In the genomic region with DNA sequence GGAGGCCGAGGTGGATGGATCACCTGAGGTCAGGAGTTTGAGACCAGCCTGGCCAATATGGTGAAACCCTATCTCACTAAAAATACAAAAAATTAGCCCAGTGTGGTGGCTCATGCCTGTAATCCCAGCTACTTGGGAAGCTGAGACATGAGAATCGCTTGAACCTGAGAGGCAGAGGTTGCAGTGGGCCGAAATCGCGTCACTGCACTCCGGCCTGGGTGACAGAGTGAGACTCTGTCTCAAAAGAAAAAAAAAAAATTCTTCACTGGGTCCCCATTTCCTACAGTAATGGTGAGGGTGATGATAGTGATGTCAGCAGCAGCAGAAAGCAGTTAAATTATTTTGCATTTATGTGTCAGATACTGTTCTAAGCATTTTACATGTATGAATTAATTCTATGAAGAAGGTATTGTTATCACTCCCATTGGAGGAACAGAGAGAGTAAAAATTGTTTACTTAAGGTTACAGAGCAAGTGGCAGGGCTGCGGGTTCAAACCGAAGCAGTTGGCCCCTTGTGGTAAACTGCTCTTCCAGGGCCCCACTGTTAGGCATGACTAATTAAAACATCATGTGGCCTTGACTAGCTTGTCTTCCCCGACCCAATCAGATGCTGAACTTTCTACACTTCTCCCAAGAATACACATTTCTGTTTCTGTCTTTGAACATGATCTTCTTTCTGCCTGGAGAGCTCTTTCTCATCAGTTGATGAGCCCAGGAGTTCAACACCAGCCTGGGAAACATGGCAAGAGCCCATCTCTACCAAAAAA, we compare ENCODE assay signal across 10 cellular contexts. TPM values are rescaled to one million over a fixed set of nuclear protein-coding genes. Genes with fewer than 3 reads are reported as not detected.
DNase-seq lines count a peak whose midpoint lies in the region; ATAC-seq and TF ChIP-seq lines count a peak whose summit lies in the region.
"Had no signal": no experiment of that assay in that cellular context is flagged by ENCODE, and none has a peak within 500 bp of the region (broad histone marks: within the 10 kb centered on the region; RNA-seq: fewer than 3 reads in every experiment).

No MANE protein-coding gene starts in this region.

- H3K4me3 Mint-ChIP-seq in activated CD8-positive, alpha-beta T cell treated with anti-CD3 and anti-CD28 coated beads for 36 hours: peak overlapping the region; percentile 39
- H3K4me3 Mint-ChIP-seq in memory B cell: no peak overlapping the region
- H3K4me3 Mint-ChIP-seq in type B pancreatic cell: no peak overlapping the region

- H3K27ac ChIP-seq in HL-60 (replicated peaks): peak overlapping the region; percentile 29
- H3K27ac ChIP-seq: prostate gland had no signal

- intact Hi-C loops in activated CD8-positive, alpha-beta T cell treated with anti-CD3 and anti-CD28 coated beads for 36 hours (cut with micrococcal nuclease): loop anchor here (5.0 kb wide), 1 partner anchor 45 kb away; the partner anchor contains the start of gene STAT3

- peak; percentile 69 for ATAC-seq in activated CD8-positive, alpha-beta T cell treated with anti-CD3 and anti-CD28 coated beads for 36 hours
- peak; percentile 57 for ATAC-seq in memory B cell (ENCODE audit: low read depth)
- no peak for ATAC-seq in HG03571 (IDR thresholded peaks at IDR 0.05; ENCODE audit: unreplicated experiment)

- CTCF ChIA-PET in activated CD8-positive, alpha-beta T cell treated with anti-CD3 and anti-CD28 coated beads for 36 hours (lab: Charles Lee): interaction anchor here (0.7 to 1.4 kb wide), 4 partner anchors 16 to 177 kb away, joined by 3 to 7 read pairs (median 4); partner anchors contain the start of gene STAT3

- peaks cover 73% of the 10 kb centered on the region for H3K36me3 Mint-ChIP-seq in activated CD8-positive, alpha-beta T cell treated with anti-CD3 and anti-CD28 coated beads for 36 hours (ENCODE audit: low read depth)
- H3K36me3 Mint-ChIP-seq in memory B cell: peaks cover 32% of the 10 kb centered on the region
- peaks cover 21% of the 10 kb centered on the region for H3K36me3 Mint-ChIP-seq in type B pancreatic cell

- TF ChIP-seq CTCF in HL-60 (IDR thresholded peaks at IDR 0.05; ENCODE audit: insufficient read depth, low read length) (no peak), type B pancreatic cell (conservative IDR thresholded peaks at IDR 0.05) (no peak)
- TF ChIP-seq CTCF in activated CD8-positive, alpha-beta T cell treated with anti-CD3 and anti-CD28 coated beads for 36 hours (IDR thresholded peaks at IDR 0.05): no peak

- no peak overlapping the region for H3K4me3 ChIP-seq in HL-60 (replicated peaks; ENCODE audit: insufficient read depth, low read length)
- H3K4me3 ChIP-seq: prostate gland had no signal

- no peaks in the 10 kb centered on the region for H3K9me3 Mint-ChIP-seq in activated CD8-positive, alpha-beta T cell treated with anti-CD3 and anti-CD28 coated beads for 36 hours
- H3K9me3 Mint-ChIP-seq in memory B cell: no peaks in the 10 kb centered on the region
- no peaks in the 10 kb centered on the region for H3K9me3 Mint-ChIP-seq in type B pancreatic cell

- peak overlapping the region; percentile 98 for H3K27ac Mint-ChIP-seq in activated CD8-positive, alpha-beta T cell treated with anti-CD3 and anti-CD28 coated beads for 36 hours
- H3K27ac Mint-ChIP-seq in memory B cell (peak overlapping the region; percentile 76), type B pancreatic cell (no peak overlapping the region)

- DNase-seq in EL (peak; percentile 90), HL-60 (ENCODE audit: low read depth in 1 of 2, low spot score in 1 of 2) (peak; percentile 23 to 54), memory B cell (ENCODE audit: low spot score in 2 of 2) (no peak), NCI-H187 treated with DMSO at 0.1 percent for 48 hours (lab: John Stamatoyannopoulos, UW) (no peak), cerebellum (ENCODE audit: low spot score) (no peak), type B pancreatic cell (ENCODE audit: extremely low spot score, unreplicated experiment) (no peak)
- peak; percentile 80 for DNase-seq in activated CD8-positive, alpha-beta T cell treated with anti-CD3 and anti-CD28 coated beads for 36 hours
- DNase-seq: NCI-H510A treated with DMSO at 0.1 percent for 48 hours had no signal

- H3K27me3 ChIP-seq in HL-60 (ENCODE audit: insufficient read depth, poor library complexity, severe bottlenecking): no peaks in the 10 kb centered on the region

- POLR2A ChIA-PET in activated CD8-positive, alpha-beta T cell treated with anti-CD3 and anti-CD28 coated beads for 36 hours (lab: Charles Lee): interaction anchor here (1.0 to 1.1 kb wide), 2 partner anchors 31 to 46 kb away, joined by 4 to 5 read pairs; partner anchors contain the start of gene STAT3

- H3K4me1 Mint-ChIP-seq in activated CD8-positive, alpha-beta T cell treated with anti-CD3 and anti-CD28 coated beads for 36 hours (ENCODE audit: low read depth): peaks cover 57% of the 10 kb centered on the region
- H3K4me1 Mint-ChIP-seq in memory B cell (peaks cover 25% of the 10 kb centered on the region), type B pancreatic cell (ENCODE audit: unreplicated experiment) (peaks cover 9% of the 10 kb centered on the region)

- no peaks in the 10 kb centered on the region for H3K27me3 Mint-ChIP-seq in activated CD8-positive, alpha-beta T cell treated with anti-CD3 and anti-CD28 coated beads for 36 hours
- H3K27me3 Mint-ChIP-seq in memory B cell (no peaks in the 10 kb centered on the region), type B pancreatic cell (no peaks in the 10 kb centered on the region)

RNA-seq across cellular contexts. Expression of gene STAT3, which starts 45.8 kb away (rescaled TPM):
- total RNA-seq in activated CD8-positive, alpha-beta T cell treated with anti-CD3 and anti-CD28 coated beads for 36 hours: 100 to 1,000 TPM; 276 to 286 TPM
- 47.9 TPM for total RNA-seq in cerebellum
- total RNA-seq in type B pancreatic cell (ENCODE audit: low replicate concordance): 64.9 and 80.1 TPM in 2 replicates

RNA-seq across cellular contexts. Expression of gene STAT5A, which starts 54.1 kb away (rescaled TPM):
- 100 to 1,000 TPM; 163 to 190 TPM for total RNA-seq in activated CD8-positive, alpha-beta T cell treated with anti-CD3 and anti-CD28 coated beads for 36 hours
- 1.6 TPM for total RNA-seq in cerebellum
- 1.6 and 2.0 TPM in 2 replicates for total RNA-seq in type B pancreatic cell (ENCODE audit: low replicate concordance)

Comparison
In these comparisons a context has a peak if more than half of its experiments do, and no peak if none do; other contexts are left out.
1. DNase-seq: peak in EL (single experiment), HL-60 (2 of 2) and activated CD8-positive, alpha-beta T cell treated with anti-CD3 and anti-CD28 coated beads for 36 hours (single experiment); none in memory B cell (0 of 2), NCI-H187 treated with DMSO at 0.1 percent for 48 hours (single experiment), cerebellum (single experiment) and type B pancreatic cell (single experiment).
2. RNA of gene STAT5A, which starts 54.1 kb away (total RNA-seq): 163 to 190 TPM in activated CD8-positive, alpha-beta T cell treated with anti-CD3 and anti-CD28 coated beads for 36 hours; 1.6 to 2.0 TPM in type B pancreatic cell and 1.6 TPM in cerebellum (single experiment); every median in the first group is over 10 times any median in the second.